In the genomic region with DNA sequence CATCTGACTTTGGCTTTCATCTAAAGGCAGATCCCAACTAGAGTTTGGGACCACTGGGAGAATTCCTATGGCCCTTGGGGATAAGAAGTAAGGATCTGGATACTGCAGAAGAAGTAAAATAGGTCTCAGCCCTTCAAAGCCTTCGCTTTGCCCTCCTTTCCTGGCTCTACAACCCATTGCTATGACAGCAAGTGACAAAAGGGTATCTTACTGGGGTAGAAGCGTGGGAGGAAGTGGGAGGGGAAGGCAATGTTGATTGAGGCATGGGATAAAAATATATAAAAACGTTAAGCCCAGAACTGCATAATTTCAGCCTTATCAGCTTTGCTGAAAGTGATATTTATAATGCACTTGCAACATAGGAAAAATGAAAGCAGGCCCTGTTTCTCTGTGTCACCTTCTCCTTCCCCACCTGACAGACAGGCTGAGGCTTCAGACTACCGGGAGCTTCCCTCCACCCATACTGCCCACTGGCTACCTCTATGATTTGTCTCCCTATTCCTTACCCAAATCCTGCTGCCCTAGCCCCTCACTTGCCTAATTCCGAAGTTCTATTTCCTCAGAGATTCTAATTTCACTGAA, we compare ENCODE assay signal across 2 cellular contexts.
TF ChIP-seq lines count a peak whose summit lies in the region.

No MANE protein-coding gene starts in this region.

TF ChIP-seq in GM23338, 12 proteins besides CTCF, POLR2A, EP300 and RAD21 (continues in another document):
- TF ChIP-seq, protein P1, sequence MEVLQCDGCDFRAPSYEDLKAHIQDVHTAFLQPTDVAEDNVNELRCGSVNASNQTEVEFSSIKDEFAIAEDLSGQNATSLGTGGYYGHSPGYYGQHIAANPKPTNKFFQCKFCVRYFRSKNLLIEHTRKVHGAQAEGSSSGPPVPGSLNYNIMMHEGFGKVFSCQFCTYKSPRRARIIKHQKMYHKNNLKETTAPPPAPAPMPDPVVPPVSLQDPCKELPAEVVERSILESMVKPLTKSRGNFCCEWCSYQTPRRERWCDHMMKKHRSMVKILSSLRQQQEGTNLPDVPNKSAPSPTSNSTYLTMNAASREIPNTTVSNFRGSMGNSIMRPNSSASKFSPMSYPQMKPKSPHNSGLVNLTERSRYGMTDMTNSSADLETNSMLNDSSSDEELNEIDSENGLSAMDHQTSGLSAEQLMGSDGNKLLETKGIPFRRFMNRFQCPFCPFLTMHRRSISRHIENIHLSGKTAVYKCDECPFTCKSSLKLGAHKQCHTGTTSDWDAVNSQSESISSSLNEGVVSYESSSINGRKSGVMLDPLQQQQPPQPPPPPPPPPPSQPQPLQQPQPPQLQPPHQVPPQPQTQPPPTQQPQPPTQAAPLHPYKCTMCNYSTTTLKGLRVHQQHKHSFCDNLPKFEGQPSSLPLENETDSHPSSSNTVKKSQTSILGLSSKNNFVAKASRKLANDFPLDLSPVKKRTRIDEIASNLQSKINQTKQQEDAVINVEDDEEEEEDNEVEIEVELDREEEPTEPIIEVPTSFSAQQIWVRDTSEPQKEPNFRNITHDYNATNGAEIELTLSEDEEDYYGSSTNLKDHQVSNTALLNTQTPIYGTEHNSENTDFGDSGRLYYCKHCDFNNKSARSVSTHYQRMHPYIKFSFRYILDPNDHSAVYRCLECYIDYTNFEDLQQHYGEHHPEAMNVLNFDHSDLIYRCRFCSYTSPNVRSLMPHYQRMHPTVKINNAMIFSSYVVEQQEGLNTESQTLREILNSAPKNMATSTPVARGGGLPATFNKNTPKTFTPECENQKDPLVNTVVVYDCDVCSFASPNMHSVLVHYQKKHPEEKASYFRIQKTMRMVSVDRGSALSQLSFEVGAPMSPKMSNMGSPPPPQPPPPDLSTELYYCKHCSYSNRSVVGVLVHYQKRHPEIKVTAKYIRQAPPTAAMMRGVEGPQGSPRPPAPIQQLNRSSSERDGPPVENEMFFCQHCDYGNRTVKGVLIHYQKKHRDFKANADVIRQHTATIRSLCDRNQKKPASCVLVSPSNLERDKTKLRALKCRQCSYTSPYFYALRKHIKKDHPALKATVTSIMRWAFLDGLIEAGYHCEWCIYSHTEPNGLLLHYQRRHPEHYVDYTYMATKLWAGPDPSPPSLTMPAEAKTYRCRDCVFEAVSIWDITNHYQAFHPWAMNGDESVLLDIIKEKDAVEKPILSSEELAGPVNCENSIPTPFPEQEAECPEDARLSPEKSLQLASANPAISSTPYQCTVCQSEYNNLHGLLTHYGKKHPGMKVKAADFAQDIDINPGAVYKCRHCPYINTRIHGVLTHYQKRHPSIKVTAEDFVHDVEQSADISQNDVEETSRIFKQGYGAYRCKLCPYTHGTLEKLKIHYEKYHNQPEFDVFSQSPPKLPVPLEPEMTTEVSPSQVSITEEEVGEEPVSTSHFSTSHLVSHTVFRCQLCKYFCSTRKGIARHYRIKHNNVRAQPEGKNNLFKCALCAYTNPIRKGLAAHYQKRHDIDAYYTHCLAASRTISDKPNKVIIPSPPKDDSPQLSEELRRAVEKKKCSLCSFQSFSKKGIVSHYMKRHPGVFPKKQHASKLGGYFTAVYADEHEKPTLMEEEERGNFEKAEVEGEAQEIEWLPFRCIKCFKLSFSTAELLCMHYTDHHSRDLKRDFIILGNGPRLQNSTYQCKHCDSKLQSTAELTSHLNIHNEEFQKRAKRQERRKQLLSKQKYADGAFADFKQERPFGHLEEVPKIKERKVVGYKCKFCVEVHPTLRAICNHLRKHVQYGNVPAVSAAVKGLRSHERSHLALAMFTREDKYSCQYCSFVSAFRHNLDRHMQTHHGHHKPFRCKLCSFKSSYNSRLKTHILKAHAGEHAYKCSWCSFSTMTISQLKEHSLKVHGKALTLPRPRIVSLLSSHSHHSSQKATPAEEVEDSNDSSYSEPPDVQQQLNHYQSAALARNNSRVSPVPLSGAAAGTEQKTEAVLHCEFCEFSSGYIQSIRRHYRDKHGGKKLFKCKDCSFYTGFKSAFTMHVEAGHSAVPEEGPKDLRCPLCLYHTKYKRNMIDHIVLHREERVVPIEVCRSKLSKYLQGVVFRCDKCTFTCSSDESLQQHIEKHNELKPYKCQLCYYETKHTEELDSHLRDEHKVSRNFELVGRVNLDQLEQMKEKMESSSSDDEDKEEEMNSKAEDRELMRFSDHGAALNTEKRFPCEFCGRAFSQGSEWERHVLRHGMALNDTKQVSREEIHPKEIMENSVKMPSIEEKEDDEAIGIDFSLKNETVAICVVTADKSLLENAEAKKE (CRISPR knock-in tag; IDR thresholded peaks at IDR 0.05): no peak
- TF ChIP-seq JUNB (IDR thresholded peaks at IDR 0.05; ENCODE audit: unreplicated experiment) (no peak), EZH2 (IDR thresholded peaks at IDR 0.05; ENCODE audit: low read depth, unreplicated experiment) (no peak), ZNF331 (CRISPR knock-in tag; IDR thresholded peaks at IDR 0.05; ENCODE audit: low read depth) (no peak), POLR2AphosphoS5 (IDR thresholded peaks at IDR 0.05; ENCODE audit: low read depth) (no peak), ZNF114 (CRISPR knock-in tag; IDR thresholded peaks at IDR 0.05) (no peak), EZH2phosphoT487 (IDR thresholded peaks at IDR 0.05; ENCODE audit: unreplicated experiment) (no peak), NANOG (IDR thresholded peaks at IDR 0.05; ENCODE audit: borderline replicate concordance) (no peak)
- TF ChIP-seq, protein P2, sequence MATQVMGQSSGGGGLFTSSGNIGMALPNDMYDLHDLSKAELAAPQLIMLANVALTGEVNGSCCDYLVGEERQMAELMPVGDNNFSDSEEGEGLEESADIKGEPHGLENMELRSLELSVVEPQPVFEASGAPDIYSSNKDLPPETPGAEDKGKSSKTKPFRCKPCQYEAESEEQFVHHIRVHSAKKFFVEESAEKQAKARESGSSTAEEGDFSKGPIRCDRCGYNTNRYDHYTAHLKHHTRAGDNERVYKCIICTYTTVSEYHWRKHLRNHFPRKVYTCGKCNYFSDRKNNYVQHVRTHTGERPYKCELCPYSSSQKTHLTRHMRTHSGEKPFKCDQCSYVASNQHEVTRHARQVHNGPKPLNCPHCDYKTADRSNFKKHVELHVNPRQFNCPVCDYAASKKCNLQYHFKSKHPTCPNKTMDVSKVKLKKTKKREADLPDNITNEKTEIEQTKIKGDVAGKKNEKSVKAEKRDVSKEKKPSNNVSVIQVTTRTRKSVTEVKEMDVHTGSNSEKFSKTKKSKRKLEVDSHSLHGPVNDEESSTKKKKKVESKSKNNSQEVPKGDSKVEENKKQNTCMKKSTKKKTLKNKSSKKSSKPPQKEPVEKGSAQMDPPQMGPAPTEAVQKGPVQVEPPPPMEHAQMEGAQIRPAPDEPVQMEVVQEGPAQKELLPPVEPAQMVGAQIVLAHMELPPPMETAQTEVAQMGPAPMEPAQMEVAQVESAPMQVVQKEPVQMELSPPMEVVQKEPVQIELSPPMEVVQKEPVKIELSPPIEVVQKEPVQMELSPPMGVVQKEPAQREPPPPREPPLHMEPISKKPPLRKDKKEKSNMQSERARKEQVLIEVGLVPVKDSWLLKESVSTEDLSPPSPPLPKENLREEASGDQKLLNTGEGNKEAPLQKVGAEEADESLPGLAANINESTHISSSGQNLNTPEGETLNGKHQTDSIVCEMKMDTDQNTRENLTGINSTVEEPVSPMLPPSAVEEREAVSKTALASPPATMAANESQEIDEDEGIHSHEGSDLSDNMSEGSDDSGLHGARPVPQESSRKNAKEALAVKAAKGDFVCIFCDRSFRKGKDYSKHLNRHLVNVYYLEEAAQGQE (IDR thresholded peaks at IDR 0.05; ENCODE audit: unreplicated experiment): no peak

TF ChIP-seq in H1, 55 proteins besides CTCF, POLR2A, EP300 and RAD21:
- TF ChIP-seq SRF (IDR thresholded peaks at IDR 0.05; ENCODE audit: low read depth, low read length) (no peak), SP1 (IDR thresholded peaks at IDR 0.05; ENCODE audit: low read depth, low read length) (no peak), SIX5 (IDR thresholded peaks at IDR 0.05; ENCODE audit: low read depth, low read length) (no peak), TCF12 (IDR thresholded peaks at IDR 0.05; ENCODE audit: low read depth, low read length) (no peak), RXRA (IDR thresholded peaks at IDR 0.05; ENCODE audit: insufficient read depth, low read depth, low read length) (no peak), SIN3A (conservative IDR thresholded peaks at IDR 0.05 in 1 of 2, IDR thresholded peaks at IDR 0.05 in 1 of 2; ENCODE audit: low read depth in 1 of 2, low read length in 2 of 2) (no peak), KDM5A (IDR thresholded peaks at IDR 0.05; ENCODE audit: low read length) (no peak), SUZ12 (IDR thresholded peaks at IDR 0.05; ENCODE audit: low read length) (no peak), POU5F1 (IDR thresholded peaks at IDR 0.05; ENCODE audit: low read depth, low read length) (no peak), SIRT6 (IDR thresholded peaks at IDR 0.05; ENCODE audit: low read length) (no peak), FOSL1 (IDR thresholded peaks at IDR 0.05; ENCODE audit: insufficient read depth, low read depth, low read length) (no peak), BACH1 (IDR thresholded peaks at IDR 0.05; ENCODE audit: low read length) (no peak), POLR2AphosphoS5 (IDR thresholded peaks at IDR 0.05; ENCODE audit: low read depth, low read length) (no peak), KDM1A (IDR thresholded peaks at IDR 0.05; ENCODE audit: borderline replicate concordance, low read length) (no peak), CHD2 (IDR thresholded peaks at IDR 0.05; ENCODE audit: low read length) (no peak)
- TF ChIP-seq, protein P3, sequence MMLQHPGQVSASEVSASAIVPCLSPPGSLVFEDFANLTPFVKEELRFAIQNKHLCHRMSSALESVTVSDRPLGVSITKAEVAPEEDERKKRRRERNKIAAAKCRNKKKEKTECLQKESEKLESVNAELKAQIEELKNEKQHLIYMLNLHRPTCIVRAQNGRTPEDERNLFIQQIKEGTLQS (IDR thresholded peaks at IDR 0.05; ENCODE audit: insufficient read depth, low read depth, low read length): no peak
